25 cellular contexts compared by ENCODE assay signal in genomic region chr9:69532359-69532758, GRCh38.
DNase-seq lines count a peak whose midpoint lies in the region; ATAC-seq, FAIRE-seq and TF ChIP-seq lines count a peak whose summit lies in the region.
"Had no signal": no experiment of that assay in that cellular context is flagged by ENCODE, and none has a peak within 500 bp of the region (broad histone marks: within the 10 kb centered on the region; RNA-seq: fewer than 3 reads in every experiment).

No MANE protein-coding gene starts in this region.

- no peaks in the 10 kb centered on the region for H3K79me2 ChIP-seq in HepG2 (ENCODE audit: insufficient read depth, low read length)

- no peaks in the 10 kb centered on the region for H3K9me3 Mint-ChIP-seq in activated CD4-positive, alpha-beta T cell treated with anti-CD3 and anti-CD28 coated beads for 36 hours (ENCODE audit: low read depth)
- H3K9me3 Mint-ChIP-seq in activated T-cell treated with anti-CD3 and anti-CD28 coated beads, Interleukin-2, amount 50 U/mL, for 72 hours, result peaks cover 0 to 2% of the 10 kb centered on the region in 2 donors
- H3K9me3 Mint-ChIP-seq: activated CD8-positive, alpha-beta T cell treated with anti-CD3 and anti-CD28 coated beads for 36 hours had no signal

- POLR2A ChIA-PET in HepG2 (lab: Yijun Ruan, JAX), result no interaction called here
- POLR2A ChIA-PET in activated CD4-positive, alpha-beta T cell treated with anti-CD3 and anti-CD28 coated beads for 36 hours (lab: Charles Lee), result no interaction called here

- no peak overlapping the region for H3K27ac ChIP-seq in HepG2 (ENCODE audit: extremely low read length, insufficient read depth, low read length)
- H3K27ac ChIP-seq: epithelial cell of prostate, foreskin keratinocyte, upper lobe of left lung had no signal

- no peak overlapping the region for H3K4me3 ChIP-seq in HepG2 (replicated peaks in 1 of 3; ENCODE audit: insufficient read depth in 1 of 3, low read depth in 2 of 3, low read length in 3 of 3)
- H3K4me3 ChIP-seq: HAP-1, lung, upper lobe of left lung had no signal

- CTCF ChIA-PET in HepG2 (lab: Yijun Ruan, JAX; ENCODE audit: low intra/inter-chr PET ratio, low total read pairs), result no interaction called here
- CTCF ChIA-PET in activated CD4-positive, alpha-beta T cell treated with anti-CD3 and anti-CD28 coated beads for 36 hours (lab: Charles Lee), result interaction anchor here (0.9 kb wide), 1 partner anchor 15 kb away, joined by 3 read pairs; no protein-coding TSS in a partner anchor

- H3K4me1 ChIP-seq in HepG2 (ENCODE audit: insufficient read depth, low read length), result peaks cover 3% of the 10 kb centered on the region; the same call in 1 of the 2 replicates
- H3K4me1 ChIP-seq: foreskin keratinocyte, HAP-1, upper lobe of left lung had no signal

- no peak overlapping the region for H3K27ac Mint-ChIP-seq in activated CD4-positive, alpha-beta T cell treated with anti-CD3 and anti-CD28 coated beads for 36 hours
- H3K27ac Mint-ChIP-seq in activated T-cell treated with anti-CD3 and anti-CD28 coated beads, Interleukin-2, amount 50 U/mL, for 72 hours, result no peak overlapping the region
- H3K27ac Mint-ChIP-seq: activated CD8-positive, alpha-beta T cell treated with anti-CD3 and anti-CD28 coated beads for 36 hours; T-helper 2 cell treated with Interferon-gamma antibody and Interleukin-4, amounts not matched to agents 5 μg/mL and 100 μg/mL, for 36 hours; WTC11 had no signal

- H3K36me3 Mint-ChIP-seq in activated CD4-positive, alpha-beta T cell treated with anti-CD3 and anti-CD28 coated beads for 36 hours (ENCODE audit: low read depth), result no peaks in the 10 kb centered on the region
- H3K36me3 Mint-ChIP-seq in activated T-cell treated with anti-CD3 and anti-CD28 coated beads, Interleukin-2, amount 50 U/mL, for 72 hours (ENCODE audit: insufficient read depth in 2 of 2), result no peaks in the 10 kb centered on the region
- H3K36me3 Mint-ChIP-seq: WTC11 had no signal

- no peak overlapping the region for H2AFZ ChIP-seq in HepG2 (ENCODE audit: low read length)

- no peaks in the 10 kb centered on the region for H3K4me1 Mint-ChIP-seq in activated CD4-positive, alpha-beta T cell treated with anti-CD3 and anti-CD28 coated beads for 36 hours
- H3K4me1 Mint-ChIP-seq in activated T-cell treated with anti-CD3 and anti-CD28 coated beads, Interleukin-2, amount 50 U/mL, for 72 hours (ENCODE audit: low read depth), result no peaks in the 10 kb centered on the region

- no TSS peak for BruUV-seq in HepG2 (replicated peaks; lab: Mats Ljungman, UMichigan)

- in situ Hi-C loops in HepG2 (cut with HindIII; ENCODE audit: extremely low pct_ligation_motif_present, low pct_unique_long_range_greater_than_20kb), result no loop called here

- H3K9ac ChIP-seq in HepG2 (ENCODE audit: insufficient read depth, low read depth, low read length), result no peak overlapping the region

- TF ChIP-seq CTCF in HepG2 (CRISPR knock-in tag; IDR thresholded peaks at IDR 0.05), result no peak

- TF ChIP-seq POLR2A in HepG2 (IDR thresholded peaks at IDR 0.05; ENCODE audit: insufficient read depth in 1 of 2, low read depth in 2 of 2, low read length in 2 of 2) (no peak), GM18505 (IDR thresholded peaks at IDR 0.05; ENCODE audit: borderline replicate concordance, extremely low read depth, insufficient read depth, insufficient read length) (no peak)

- WGBS in HepG2 (ENCODE audit: low lambda C conversion rate), result no CpG with 5 or more reads among the region's 4 CpGs

- intact Hi-C loops in HepG2 (cut with micrococcal nuclease; ENCODE audit: unreplicated experiment), result no loop called here
- intact Hi-C loops in activated CD4-positive, alpha-beta T cell treated with anti-CD3 and anti-CD28 coated beads for 36 hours (cut with DNase I, micrococcal nuclease), result no loop called here

- TF ChIP-seq EP300 in HepG2 (IDR thresholded peaks at IDR 0.05; ENCODE audit: low read depth in 2 of 2, low read length in 2 of 2) (no peak), HepG2 (CRISPR knock-in tag; IDR thresholded peaks at IDR 0.05; ENCODE audit: borderline replicate concordance) (no peak)

- H3K4me3 Mint-ChIP-seq in activated CD4-positive, alpha-beta T cell treated with anti-CD3 and anti-CD28 coated beads for 36 hours, result no peak overlapping the region
- H3K4me3 Mint-ChIP-seq in activated T-cell treated with anti-CD3 and anti-CD28 coated beads, Interleukin-2, amount 50 U/mL, for 72 hours, result no peak overlapping the region
- H3K4me3 Mint-ChIP-seq: activated CD8-positive, alpha-beta T cell treated with anti-CD3 and anti-CD28 coated beads for 36 hours; T-helper 2 cell treated with Interferon-gamma antibody and Interleukin-4, amounts not matched to agents 5 μg/mL and 100 μg/mL, for 36 hours; WTC11 had no signal

- 0 out of 5 replicates have a peak, but pooled peaks cover 0 to 2% of the 10 kb centered on the region in 2 experiments for H3K27me3 ChIP-seq in HepG2 (ENCODE audit: control insufficient read depth in 1 of 2, insufficient read depth in 2 of 2, low read length in 2 of 2)
- H3K27me3 ChIP-seq: foreskin keratinocyte, upper lobe of left lung had no signal

- peaks cover 6% of the 10 kb centered on the region for H3K27me3 Mint-ChIP-seq in activated CD4-positive, alpha-beta T cell treated with anti-CD3 and anti-CD28 coated beads for 36 hours
- no peaks in the 10 kb centered on the region for H3K27me3 Mint-ChIP-seq in activated T-cell treated with anti-CD3 and anti-CD28 coated beads, Interleukin-2, amount 50 U/mL, for 72 hours (ENCODE audit: low read depth)
- H3K27me3 Mint-ChIP-seq: activated CD8-positive, alpha-beta T cell treated with anti-CD3 and anti-CD28 coated beads for 36 hours had no signal

- DNase-seq in HUDEP-2 (lab: John Stamatoyannopoulos, UW; ENCODE audit: unreplicated experiment in 76 of 76) (peak in 73 of 76 experiments; percentile 29 to 91 (median 65)), NCI-H2081 (lab: John Stamatoyannopoulos, UW) (peak; percentile 39 to 85), OCI-M1 (lab: John Stamatoyannopoulos, UW) (peak; percentile 75), HepG2 (ENCODE audit: low spot score) (no peak)
- DNase-seq in activated CD4-positive, alpha-beta T cell treated with anti-CD3 and anti-CD28 coated beads for 36 hours, result no peak
- no peak for DNase-seq in activated T-cell treated with anti-CD3 and anti-CD28 coated beads, Interleukin-2, amount 50 U/mL, for 72 hours
- DNase-seq: activated CD8-positive, alpha-beta T cell treated with anti-CD3 and anti-CD28 coated beads for 36 hours; activated naive CD4-positive, alpha-beta T cell treated with Interleukin-2 at 50 U/mL for 16 hours; activated T-cell treated with anti-CD3 and anti-CD28 coated beads, Interleukin-2, amount 50 U/mL, for 1 hour; amniotic stem cell; dermis blood vessel endothelial cell; foreskin keratinocyte; NCI-H187; right cardiac atrium; stimulated activated CD8-positive, alpha-beta memory T cell treated with anti-CD3 and anti-CD28 coated beads, Interleukin-4, amount 100 ng/mL, for 48 hours; upper lobe of left lung had no signal

- no peak for TF ChIP-seq RAD21 in HepG2 (CRISPR knock-in tag; IDR thresholded peaks at IDR 0.05)

- no peaks in the 10 kb centered on the region for H4K20me1 ChIP-seq in HepG2 (ENCODE audit: insufficient read depth, low read length)

- ATAC-seq in HepG2, result no peak
- no peak for ATAC-seq in activated CD4-positive, alpha-beta T cell treated with anti-CD3 and anti-CD28 coated beads for 36 hours
- ATAC-seq in GM18505 (IDR thresholded peaks at IDR 0.05; ENCODE audit: unreplicated experiment), result no peak
- ATAC-seq in GM21423 (IDR thresholded peaks at IDR 0.05; ENCODE audit: unreplicated experiment), result no peak
- no peak for ATAC-seq in activated T-cell treated with anti-CD3 and anti-CD28 coated beads, Interleukin-2, amount 50 U/mL, for 72 hours (replicated peaks in 1 of 2)
- ATAC-seq: activated CD8-positive, alpha-beta T cell treated with anti-CD3 and anti-CD28 coated beads for 36 hours; foreskin keratinocyte; right cardiac atrium; WTC11 had no signal

- no peak for FAIRE-seq in HepG2 (lab: Jason Lieb, UNC)
- FAIRE-seq: keratinocyte, RCC 7860 had no signal

- H3K36me3 ChIP-seq in HepG2 (replicated peaks in 1 of 2; ENCODE audit: control insufficient read depth in 1 of 2, insufficient read depth in 2 of 2, low read length in 2 of 2), result no peaks in the 10 kb centered on the region
- H3K36me3 ChIP-seq: HAP-1, upper lobe of left lung had no signal

- no peaks in the 10 kb centered on the region for H3K9me3 ChIP-seq in HepG2 (ENCODE audit: low read length)
- H3K9me3 ChIP-seq: HAP-1, upper lobe of left lung had no signal

- H3K4me2 ChIP-seq in HepG2 (ENCODE audit: low read depth, low read length), result no peak overlapping the region

TF ChIP-seq in HepG2, 621 proteins besides CTCF, POLR2A, EP300 and RAD21:
- TF ChIP-seq DNMT3B (CRISPR knock-in tag; conservative IDR thresholded peaks at IDR 0.05) (no peak), HDAC2 (CRISPR knock-in tag; IDR thresholded peaks at IDR 0.05) (no peak), CSRNP2 (CRISPR knock-in tag; conservative IDR thresholded peaks at IDR 0.05; ENCODE audit: low read depth) (no peak), ZNF10 (CRISPR knock-in tag; IDR thresholded peaks at IDR 0.05; ENCODE audit: borderline replicate concordance, low read depth) (no peak), SRSF9 (IDR thresholded peaks at IDR 0.05; ENCODE audit: borderline replicate concordance, insufficient read depth, low read depth, low read length, poor library complexity, severe bottlenecking) (no peak), ZNF12 (CRISPR knock-in tag; IDR thresholded peaks at IDR 0.05) (peak; percentile 50; the same call in 1 of the 2 replicates)

Comparison
In these comparisons a context has a peak if more than half of its experiments do, and no peak if none do; other contexts are left out.
1. DNase-seq: peak in HUDEP-2 (73 of 76), NCI-H2081 (2 of 2) and OCI-M1 (single experiment); none in HepG2 (single experiment), activated CD4-positive, alpha-beta T cell treated with anti-CD3 and anti-CD28 coated beads for 36 hours (single experiment) and activated T-cell treated with anti-CD3 and anti-CD28 coated beads, Interleukin-2, amount 50 U/mL, for 72 hours (0 of 2).